In genomic region chr21:32096411-32096810, GRCh38 we compare ENCODE assay signal across 1 cellular context.
TF ChIP-seq lines count a peak whose summit lies in the region.

No MANE protein-coding gene starts in this region.

TF ChIP-seq in GM23338, 12 proteins besides CTCF, POLR2A, EP300 and RAD21 (continued from another document):
- TF ChIP-seq ZNF462 (CRISPR knock-in tag; IDR thresholded peaks at IDR 0.05) (no peak), NANOG (IDR thresholded peaks at IDR 0.05; ENCODE audit: borderline replicate concordance) (no peak)
